In genomic region chr5:151628112-151628823, GRCh38 we compare ENCODE assay signal across 1 cellular context.
TF ChIP-seq lines count a peak whose summit lies in the region.

No MANE protein-coding gene starts in this region.

TF ChIP-seq in H1, 55 proteins besides CTCF, POLR2A, EP300 and RAD21:
- TF ChIP-seq BCL11A (IDR thresholded peaks at IDR 0.05; ENCODE audit: low read depth in 2 of 2, low read length in 2 of 2) = no peak
- TF ChIP-seq CHD2 (IDR thresholded peaks at IDR 0.05; ENCODE audit: low read length) = no peak
- no peak for TF ChIP-seq TBP (IDR thresholded peaks at IDR 0.05; ENCODE audit: low read depth, low read length)
- no peak for TF ChIP-seq ZNF274 (IDR thresholded peaks at IDR 0.05; ENCODE audit: borderline replicate concordance, extremely low read depth, low read length)
- no peak for TF ChIP-seq RXRA (IDR thresholded peaks at IDR 0.05; ENCODE audit: insufficient read depth, low read depth, low read length)
- TF ChIP-seq TCF12 (IDR thresholded peaks at IDR 0.05; ENCODE audit: low read depth, low read length) = no peak
- no peak for TF ChIP-seq SIRT6 (IDR thresholded peaks at IDR 0.05; ENCODE audit: low read length)
- no peak for TF ChIP-seq POLR2AphosphoS5 (IDR thresholded peaks at IDR 0.05; ENCODE audit: low read depth, low read length)
- TF ChIP-seq NRF1 (IDR thresholded peaks at IDR 0.05; ENCODE audit: low read depth, low read length) = no peak
- no peak for TF ChIP-seq RBBP5 (IDR thresholded peaks at IDR 0.05; ENCODE audit: borderline replicate concordance, low read depth, low read length)
